8 cellular contexts compared by ENCODE assay signal in the genomic region with DNA sequence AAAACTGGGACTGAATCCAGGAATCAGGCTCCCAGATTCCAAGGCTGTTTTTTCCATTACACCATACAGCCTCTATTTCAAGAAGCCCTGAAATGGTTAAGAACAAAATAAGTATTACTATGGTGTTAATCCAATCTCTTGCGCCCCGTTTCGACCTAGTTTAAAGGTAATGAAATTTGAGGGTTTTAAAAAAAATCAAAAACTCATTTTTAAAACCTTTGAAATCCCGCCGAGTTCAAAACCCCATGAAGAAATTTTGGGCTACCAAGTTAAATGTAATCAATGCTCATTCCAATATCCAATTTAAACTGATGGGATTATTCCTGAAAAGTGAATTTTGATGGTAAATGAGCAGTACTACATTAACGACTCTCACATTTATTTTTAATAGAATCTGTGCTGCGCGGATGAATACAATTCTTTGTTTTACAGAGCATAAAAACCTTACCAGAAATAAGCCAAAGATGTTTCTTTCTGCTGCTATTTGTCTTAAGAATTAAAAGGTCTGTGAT. TPM values are rescaled to one million over a fixed set of nuclear protein-coding genes. Genes with fewer than 3 reads are reported as not detected.
DNase-seq lines count a peak whose midpoint lies in the region; ATAC-seq and TF ChIP-seq lines count a peak whose summit lies in the region.

No MANE protein-coding gene starts in this region.

- no peaks in the 10 kb centered on the region for H3K27me3 ChIP-seq in CD4-positive, CD25-positive, alpha-beta regulatory T cell (ENCODE audit: control insufficient read depth, insufficient read depth, low read length)
- H3K27me3 ChIP-seq in endodermal cell (ENCODE audit: control insufficient read depth, insufficient read depth, low read length, poor library complexity, severe bottlenecking) (peaks cover 16% of the 10 kb centered on the region), osteoblast (ENCODE audit: insufficient read depth, low read length) (no peaks in the 10 kb centered on the region)

- H3K4me1 ChIP-seq in CD4-positive, CD25-positive, alpha-beta regulatory T cell (ENCODE audit: control insufficient read depth, insufficient read depth, low read length, poor library complexity, severe bottlenecking), result peaks cover 37% of the 10 kb centered on the region
- H3K4me1 ChIP-seq in OCI-LY7 (ENCODE audit: insufficient read depth, low read length, poor library complexity, severe bottlenecking) (peaks cover 21% of the 10 kb centered on the region), endodermal cell (ENCODE audit: control insufficient read depth, insufficient read depth, low read length) (peaks cover 4% of the 10 kb centered on the region), osteoblast (ENCODE audit: insufficient read depth, low read length) (peaks cover 22% of the 10 kb centered on the region)

- H3K4me2 ChIP-seq in OCI-LY7 (ENCODE audit: low read length), result peak overlapping the region; percentile 71
- peak overlapping the region; percentile 91 for H3K4me2 ChIP-seq in osteoblast (ENCODE audit: insufficient read depth, low read length)

- peaks cover 24% of the 10 kb centered on the region for H3K27me3 Mint-ChIP-seq in CD4-positive, CD25-positive, alpha-beta regulatory T cell
- H3K27me3 Mint-ChIP-seq in endodermal cell (ENCODE audit: insufficient read depth), result peaks cover 49% of the 10 kb centered on the region

- peak overlapping the region; percentile 67 for H3K9ac ChIP-seq in endodermal cell (ENCODE audit: extremely low read depth, low read length, poor library complexity, severe bottlenecking)

- no peak for ATAC-seq in CD4-positive, CD25-positive, alpha-beta regulatory T cell (ENCODE audit: low read depth in 2 of 2)
- ATAC-seq in HG03520 (IDR thresholded peaks at IDR 0.05; ENCODE audit: unreplicated experiment), result no peak
- no peak for ATAC-seq in GM21576 (IDR thresholded peaks at IDR 0.05; ENCODE audit: unreplicated experiment)

- H3K4me3 ChIP-seq in CD4-positive, CD25-positive, alpha-beta regulatory T cell (ENCODE audit: low read depth, low read length), result peak overlapping the region; percentile 85
- H3K4me3 ChIP-seq in OCI-LY7 (ENCODE audit: low read depth, low read length, poor library complexity, severe bottlenecking), result peak overlapping the region; percentile 83
- H3K4me3 ChIP-seq in endodermal cell (ENCODE audit: low read length), result peak overlapping the region; percentile 86
- H3K4me3 ChIP-seq in osteoblast (ENCODE audit: insufficient read depth, low read length), result peak overlapping the region; percentile 77

- WGBS in endodermal cell (ENCODE audit: insufficient coverage in 1 of 2, insufficient read length in 1 of 2), 2 experiments, result 42 to 74% methylated on average over 3 to 8 of the region's 8 CpGs

- H3K4me1 Mint-ChIP-seq in CD4-positive, CD25-positive, alpha-beta regulatory T cell, result peaks cover 13 to 39% (median 29%) of the 10 kb centered on the region in 4 donors
- peaks cover 29% of the 10 kb centered on the region for H3K4me1 Mint-ChIP-seq in endodermal cell

- intact Hi-C loops in OCI-LY7 (cut with micrococcal nuclease; ENCODE audit: unreplicated experiment), result loop anchor here (2.0 to 5.0 kb wide), 4 partner anchors 86 to 1866 kb away; partner anchors contain the start of genes ABCB10, EXOC8 and GNPAT

- TF ChIP-seq CTCF in OCI-LY7 (conservative IDR thresholded peaks at IDR 0.05; ENCODE audit: low read length), result peak; percentile 17; the same call in 1 of the 2 replicates
- TF ChIP-seq CTCF in endodermal cell (conservative IDR thresholded peaks at IDR 0.05), result peak; percentile 5
- no peak for TF ChIP-seq CTCF in osteoblast (IDR thresholded peaks at IDR 0.05; ENCODE audit: extremely low read depth, low read depth, low read length)

- peaks cover 18% of the 10 kb centered on the region for H4K20me1 ChIP-seq in OCI-LY7 (ENCODE audit: insufficient read depth, low read length)
- peaks cover 28% of the 10 kb centered on the region for H4K20me1 ChIP-seq in osteoblast (ENCODE audit: insufficient read depth, low read length)

- H3K9me3 ChIP-seq in CD4-positive, CD25-positive, alpha-beta regulatory T cell (ENCODE audit: control insufficient read depth in 2 of 2, low read length in 2 of 2), result no peaks in the 10 kb centered on the region
- no peaks in the 10 kb centered on the region for H3K9me3 ChIP-seq in OCI-LY7 (ENCODE audit: low read length)
- no peaks in the 10 kb centered on the region for H3K9me3 ChIP-seq in endodermal cell (ENCODE audit: control insufficient read depth, low read length)
- no peaks in the 10 kb centered on the region for H3K9me3 ChIP-seq in osteoblast (ENCODE audit: low read depth, low read length)

- H2AFZ ChIP-seq in OCI-LY7 (ENCODE audit: low read length), result peak overlapping the region; percentile 97
- peak overlapping the region; percentile 93 for H2AFZ ChIP-seq in osteoblast (ENCODE audit: low read length)

- H3K4me3 Mint-ChIP-seq in CD4-positive, CD25-positive, alpha-beta regulatory T cell, result peak overlapping the region; percentile 85 to 93 (median 90)
- peak overlapping the region; percentile 85 for H3K4me3 Mint-ChIP-seq in endodermal cell

- no peaks in the 10 kb centered on the region for H3K36me3 Mint-ChIP-seq in CD4-positive, CD25-positive, alpha-beta regulatory T cell
- no peaks in the 10 kb centered on the region for H3K36me3 Mint-ChIP-seq in endodermal cell (ENCODE audit: low read depth)

- POLR2A ChIA-PET in OCI-LY7 (lab: Charles Lee), result no interaction called here

- no peak for DNase-seq in CD4-positive, CD25-positive, alpha-beta regulatory T cell
- no peak for DNase-seq in OCI-LY7 (ENCODE audit: low spot score)
- no peak for DNase-seq in endodermal cell
- no peak for DNase-seq in osteoblast (ENCODE audit: insufficient read length, low spot score, missing footprints)
- DNase-seq in NCI-H524 treated with DMSO at 0.1 percent for 48 hours (lab: John Stamatoyannopoulos, UW), result no peak
- DNase-seq in EL, result no peak

- H3K27ac ChIP-seq in CD4-positive, CD25-positive, alpha-beta regulatory T cell (ENCODE audit: insufficient read depth, low read length, poor library complexity, severe bottlenecking), result peak overlapping the region; percentile 73
- H3K27ac ChIP-seq in OCI-LY7 (ENCODE audit: low read depth, low read length, poor library complexity, severe bottlenecking), result peak overlapping the region; percentile 75
- H3K27ac ChIP-seq in endodermal cell (ENCODE audit: low read depth, low read length), result peak overlapping the region; percentile 75
- peak overlapping the region; percentile 52 for H3K27ac ChIP-seq in osteoblast (ENCODE audit: low read depth, low read length)

- peak overlapping the region; percentile 61 to 94 (median 87) for H3K27ac Mint-ChIP-seq in CD4-positive, CD25-positive, alpha-beta regulatory T cell
- H3K27ac Mint-ChIP-seq in endodermal cell, result peak overlapping the region; percentile 94

- no peaks in the 10 kb centered on the region for H3K9me3 Mint-ChIP-seq in CD4-positive, CD25-positive, alpha-beta regulatory T cell
- no peaks in the 10 kb centered on the region for H3K9me3 Mint-ChIP-seq in endodermal cell

- CTCF ChIA-PET in OCI-LY7 (lab: Charles Lee; ENCODE audit: unreplicated experiment), result no interaction called here

- no peaks in the 10 kb centered on the region for H3K36me3 ChIP-seq in CD4-positive, CD25-positive, alpha-beta regulatory T cell (ENCODE audit: control insufficient read depth, insufficient read depth, low read length)
- H3K36me3 ChIP-seq in OCI-LY7 (ENCODE audit: insufficient read depth, low read length) (no peaks in the 10 kb centered on the region), endodermal cell (ENCODE audit: control insufficient read depth, insufficient read depth, low read length) (no peaks in the 10 kb centered on the region), osteoblast (ENCODE audit: insufficient read depth, low read length) (no peaks in the 10 kb centered on the region)

- TSS peak; percentile 83 for BruUV-seq in OCI-LY7 (replicated peaks; lab: Mats Ljungman, UMichigan)

- H3K9me2 ChIP-seq in OCI-LY7 (ENCODE audit: insufficient read depth, low read length), result no peaks in the 10 kb centered on the region

- H3K79me2 ChIP-seq in OCI-LY7 (ENCODE audit: insufficient read depth, low read depth, low read length), result peaks cover 31% of the 10 kb centered on the region
- peaks cover 34% of the 10 kb centered on the region for H3K79me2 ChIP-seq in osteoblast (ENCODE audit: insufficient read depth, low read length)

RNA-seq across cellular contexts. Expression of gene EGLN1, which starts 0.8 kb away (rescaled TPM):
- 18.4 TPM for total RNA-seq in CD4-positive, CD25-positive, alpha-beta regulatory T cell
- 10 to 100 TPM; 20.7 to 31.6 (median 24.2) TPM for polyA plus RNA-seq in CD4-positive, CD25-positive, alpha-beta regulatory T cell
- 17.8 and 19.0 TPM in 2 replicates for total RNA-seq in OCI-LY7 (2014; rRNA removed; shearing (Covaris generic))
- 27.0 and 36.6 TPM in 2 replicates for total RNA-seq in OCI-LY7 (2022)
- 10 to 100 TPM; 12.2 to 17.4 TPM for total RNA-seq in endodermal cell
- 17.6 TPM for polyA plus RNA-seq in endodermal cell (2013, experiment 1 of 2)
- polyA plus RNA-seq in endodermal cell (2013, experiment 2 of 2), result 18.7 TPM
- 32.1 and 52.5 TPM in 2 replicates for total RNA-seq in osteoblast
